In the genomic region with DNA sequence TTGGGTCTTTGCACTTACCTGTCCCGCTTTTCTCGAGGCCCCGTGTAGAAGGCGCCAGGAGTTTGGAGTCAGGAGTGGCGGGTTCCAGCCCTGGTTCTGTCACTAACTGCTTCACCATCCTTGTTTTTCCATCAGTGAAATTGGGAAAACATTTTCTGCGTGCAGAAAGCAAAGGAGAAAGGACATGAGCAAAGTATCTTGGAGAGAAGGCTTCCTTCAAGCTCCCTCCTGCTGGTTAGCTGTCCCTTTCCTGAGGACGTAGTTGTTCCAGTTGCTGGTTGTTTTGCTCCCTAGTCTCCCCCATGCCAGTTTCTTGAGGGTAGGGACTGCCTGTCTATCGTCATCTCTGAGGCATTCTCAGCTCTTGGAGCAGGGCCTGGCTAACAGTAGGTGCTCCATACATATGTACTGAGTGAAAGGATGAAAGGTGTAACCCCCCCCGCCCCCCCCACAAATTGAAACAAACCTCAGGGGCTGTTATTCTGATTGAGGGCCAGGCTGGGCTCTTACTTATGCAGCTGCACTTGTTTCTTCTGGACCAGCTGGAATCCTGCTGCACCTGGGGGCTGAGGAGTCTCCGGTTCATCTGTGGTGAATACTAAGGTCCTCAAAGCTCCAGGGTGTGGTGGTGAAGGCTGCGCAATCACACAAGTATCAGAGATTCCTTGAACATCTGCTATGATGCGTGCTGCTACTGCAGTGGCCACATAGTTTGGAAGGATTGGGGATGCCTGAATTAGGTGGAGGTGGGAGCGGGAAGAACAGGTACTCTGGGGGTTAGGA, we compare ENCODE assay signal across 8 cellular contexts. TPM values are rescaled to one million over a fixed set of nuclear protein-coding genes. Genes with fewer than 3 reads are reported as not detected.
DNase-seq lines count a peak whose midpoint lies in the region; ATAC-seq and TF ChIP-seq lines count a peak whose summit lies in the region.

No MANE protein-coding gene starts in this region.

- peaks cover 40% of the 10 kb centered on the region for H3K79me2 ChIP-seq in fibroblast of lung (ENCODE audit: control insufficient read depth, insufficient read depth, low read length)

- H3K27me3 Mint-ChIP-seq in activated CD4-positive, alpha-beta T cell treated with anti-CD3 and anti-CD28 coated beads for 36 hours: no peaks in the 10 kb centered on the region

- H3K4me2 ChIP-seq in fibroblast of lung (ENCODE audit: extremely low read depth, insufficient read depth, low read length): peak overlapping the region; percentile 98

- H3K4me1 ChIP-seq in fibroblast of lung (ENCODE audit: control insufficient read depth, extremely low read depth, insufficient read depth, low read length): peaks cover 31% of the 10 kb centered on the region

- no peaks in the 10 kb centered on the region for H3K27me3 ChIP-seq in fibroblast of lung (ENCODE audit: control insufficient read depth, insufficient read depth, low read length)

- peak overlapping the region; percentile 83 for H3K27ac ChIP-seq in fibroblast of lung (ENCODE audit: insufficient read depth, low read length)

- H3K4me3 Mint-ChIP-seq in activated CD4-positive, alpha-beta T cell treated with anti-CD3 and anti-CD28 coated beads for 36 hours: peak overlapping the region; percentile 99

- no peak for DNase-seq in activated CD4-positive, alpha-beta T cell treated with anti-CD3 and anti-CD28 coated beads for 36 hours
- DNase-seq in activated CD4-positive, alpha-beta T cell treated with anti-CD3 and anti-CD28 coated beads, Interleukin-2, amount 50 U/mL, for 1 hour: no peak
- DNase-seq in RPMI7951 (ENCODE audit: low read depth): peak; percentile 81
- DNase-seq in fibroblast of lung (ENCODE audit: low read depth in 2 of 2): peak; percentile 57 to 67
- DNase-seq in skeletal muscle cell (ENCODE audit: low read depth): no peak
- no peak for DNase-seq in HEK293T (ENCODE audit: extremely low spot score)
- no peak for DNase-seq in activated effector memory CD4-positive, alpha-beta T cell treated with anti-CD3 and anti-CD28 coated beads, Interleukin-2, amount 50 U/mL, for 16 hours

- H4K20me1 ChIP-seq in fibroblast of lung (ENCODE audit: control insufficient read depth, extremely low read depth, insufficient read depth, low read length): no peaks in the 10 kb centered on the region

- no peaks in the 10 kb centered on the region for H3K9me3 Mint-ChIP-seq in activated CD4-positive, alpha-beta T cell treated with anti-CD3 and anti-CD28 coated beads for 36 hours (ENCODE audit: low read depth)

- H3K36me3 Mint-ChIP-seq in activated CD4-positive, alpha-beta T cell treated with anti-CD3 and anti-CD28 coated beads for 36 hours (ENCODE audit: low read depth): peaks cover 19% of the 10 kb centered on the region

- H3K4me3 ChIP-seq in fibroblast of lung (replicated peaks in 1 of 4; ENCODE audit: control extremely low read depth in 1 of 4, insufficient read depth in 1 of 4, low read depth in 3 of 4, low read length in 4 of 4) (peak overlapping the region; percentile 83 to 91 (median 86)), skeletal muscle cell (ENCODE audit: low read depth, low read length) (peak overlapping the region; percentile 79)

- intact Hi-C loops in activated CD4-positive, alpha-beta T cell treated with anti-CD3 and anti-CD28 coated beads for 36 hours (cut with DNase I, micrococcal nuclease): loop anchor here (1.0 to 10.0 kb wide), 11 partner anchors 11 to 332 kb away; partner anchors contain the start of genes IRGM (in 1 of the 2), RBM22 (in 1 of the 2), RPS14 (in 1 of the 2) and TNIP1 (in 1 of the 2)

- H3K9me3 ChIP-seq in fibroblast of lung (ENCODE audit: control insufficient read depth, insufficient read depth, low read depth, low read length): no peaks in the 10 kb centered on the region

- no peak for ATAC-seq in activated CD4-positive, alpha-beta T cell treated with anti-CD3 and anti-CD28 coated beads for 36 hours
- no peak for ATAC-seq in GM18867 (IDR thresholded peaks at IDR 0.05; ENCODE audit: unreplicated experiment)

- peak overlapping the region; percentile 96 for H3K27ac Mint-ChIP-seq in activated CD4-positive, alpha-beta T cell treated with anti-CD3 and anti-CD28 coated beads for 36 hours

- POLR2A ChIA-PET in activated CD4-positive, alpha-beta T cell treated with anti-CD3 and anti-CD28 coated beads for 36 hours (lab: Charles Lee): interaction anchor here (0.5 to 1.8 kb wide), 6 partner anchors 9 to 1299 kb away, joined by 3 to 7 read pairs (median 4); partner anchors contain the start of genes DCTN4 and IRGM
- POLR2A ChIA-PET in HEK293T (lab: Yijun Ruan, JAX): interaction anchor here (1.0 to 3.4 kb wide), 8 partner anchors 10 to 221 kb away, joined by 3 to 32 read pairs (median 9); partner anchors contain the start of genes DCTN4 and RBM22

- H3K4me1 Mint-ChIP-seq in activated CD4-positive, alpha-beta T cell treated with anti-CD3 and anti-CD28 coated beads for 36 hours: peaks cover 55% of the 10 kb centered on the region

- TF ChIP-seq CTCF in fibroblast of lung (conservative IDR thresholded peaks at IDR 0.05 in 1 of 2, IDR thresholded peaks at IDR 0.05 in 1 of 2; ENCODE audit: low read depth in 1 of 2, low read length in 2 of 2): no peak

- no peaks in the 10 kb centered on the region for H3K36me3 ChIP-seq in fibroblast of lung (ENCODE audit: control insufficient read depth, insufficient read depth, low read length)

- peak overlapping the region; percentile 87 for H3K9ac ChIP-seq in fibroblast of lung (ENCODE audit: insufficient read depth, low read length)

- H2AFZ ChIP-seq in fibroblast of lung (ENCODE audit: low read length): no peak overlapping the region

- CTCF ChIA-PET in activated CD4-positive, alpha-beta T cell treated with anti-CD3 and anti-CD28 coated beads for 36 hours (lab: Charles Lee): interaction anchor here (0.5 to 7.0 kb wide), 19 partner anchors 7 to 426 kb away, joined by 3 to 44 read pairs (median 5); partner anchors contain the start of genes DCTN4, IRGM and RBM22
- CTCF ChIA-PET in HEK293T (lab: Yijun Ruan, JAX): interaction anchor here (1.0 to 1.7 kb wide), 5 partner anchors 13 to 78 kb away, joined by 3 to 12 read pairs (median 3); partner anchors contain the start of gene RBM22

TF ChIP-seq in HEK293T, 16 proteins besides CTCF, POLR2A, EP300 and RAD21:
- TF ChIP-seq, protein P1, sequence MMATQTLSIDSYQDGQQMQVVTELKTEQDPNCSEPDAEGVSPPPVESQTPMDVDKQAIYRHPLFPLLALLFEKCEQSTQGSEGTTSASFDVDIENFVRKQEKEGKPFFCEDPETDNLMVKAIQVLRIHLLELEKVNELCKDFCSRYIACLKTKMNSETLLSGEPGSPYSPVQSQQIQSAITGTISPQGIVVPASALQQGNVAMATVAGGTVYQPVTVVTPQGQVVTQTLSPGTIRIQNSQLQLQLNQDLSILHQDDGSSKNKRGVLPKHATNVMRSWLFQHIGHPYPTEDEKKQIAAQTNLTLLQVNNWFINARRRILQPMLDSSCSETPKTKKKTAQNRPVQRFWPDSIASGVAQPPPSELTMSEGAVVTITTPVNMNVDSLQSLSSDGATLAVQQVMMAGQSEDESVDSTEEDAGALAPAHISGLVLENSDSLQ (IDR thresholded peaks at IDR 0.05): no peak
- TF ChIP-seq SP1 (IDR thresholded peaks at IDR 0.05): no peak
- no peak for TF ChIP-seq FOXM1 (IDR thresholded peaks at IDR 0.05; ENCODE audit: borderline replicate concordance)
- TF ChIP-seq LEF1 (IDR thresholded peaks at IDR 0.05; ENCODE audit: borderline replicate concordance): no peak
- TF ChIP-seq SUZ12 (IDR thresholded peaks at IDR 0.05): no peak
- no peak for TF ChIP-seq ELF4 (IDR thresholded peaks at IDR 0.05)
- no peak for TF ChIP-seq ARNT (IDR thresholded peaks at IDR 0.05)
- TF ChIP-seq FOXA1 (IDR thresholded peaks at IDR 0.05): no peak
TF ChIP-seq in HEK293T: peak in this region for 0.

RNA-seq across cellular contexts. Expression of gene SMIM3, which starts 1.0 kb away (rescaled TPM):
- 10 to 100 TPM; 16.8 to 16.9 TPM for total RNA-seq in activated CD4-positive, alpha-beta T cell treated with anti-CD3 and anti-CD28 coated beads for 36 hours
- 150 and 175 TPM in 2 replicates for total RNA-seq in RPMI7951 (2014; rRNA removed; shearing (Covaris generic))
- total RNA-seq in fibroblast of lung: 34.9 and 59.9 TPM in 2 replicates
- 69.9 and 78.7 TPM in 2 replicates for polyA plus RNA-seq in fibroblast of lung
- polyA plus RNA-seq in fibroblast of lung (2012): 38.9 and 45.7 TPM in 2 replicates
- 31.4 and 40.8 TPM in 2 replicates for polyA minus RNA-seq in fibroblast of lung (ENCODE audit: low replicate concordance)

RNA-seq across cellular contexts. Expression of gene DCTN4, which starts 20.8 kb away (rescaled TPM):
- total RNA-seq in activated CD4-positive, alpha-beta T cell treated with anti-CD3 and anti-CD28 coated beads for 36 hours: 10 to 100 TPM; 31.7 to 49.0 TPM
- 35.5 and 41.2 TPM in 2 replicates for total RNA-seq in RPMI7951 (2014; rRNA removed; shearing (Covaris generic))
- 44.7 and 67.2 TPM in 2 replicates for total RNA-seq in fibroblast of lung
- 60.0 and 60.8 TPM in 2 replicates for polyA plus RNA-seq in fibroblast of lung
- 33.8 and 35.0 TPM in 2 replicates for polyA plus RNA-seq in fibroblast of lung (2012)
- 31.4 and 48.9 TPM in 2 replicates for polyA minus RNA-seq in fibroblast of lung (ENCODE audit: low replicate concordance)

Comparison
In these comparisons a context has a peak if more than half of its experiments do, and no peak if none do; other contexts are left out.
1. DNase-seq: peak in RPMI7951 (single experiment) and fibroblast of lung (2 of 2); none in activated CD4-positive, alpha-beta T cell treated with anti-CD3 and anti-CD28 coated beads for 36 hours (single experiment), activated CD4-positive, alpha-beta T cell treated with anti-CD3 and anti-CD28 coated beads, Interleukin-2, amount 50 U/mL, for 1 hour (single experiment), skeletal muscle cell (single experiment), HEK293T (single experiment) and activated effector memory CD4-positive, alpha-beta T cell treated with anti-CD3 and anti-CD28 coated beads, Interleukin-2, amount 50 U/mL, for 16 hours (single experiment).